In the genomic region with DNA sequence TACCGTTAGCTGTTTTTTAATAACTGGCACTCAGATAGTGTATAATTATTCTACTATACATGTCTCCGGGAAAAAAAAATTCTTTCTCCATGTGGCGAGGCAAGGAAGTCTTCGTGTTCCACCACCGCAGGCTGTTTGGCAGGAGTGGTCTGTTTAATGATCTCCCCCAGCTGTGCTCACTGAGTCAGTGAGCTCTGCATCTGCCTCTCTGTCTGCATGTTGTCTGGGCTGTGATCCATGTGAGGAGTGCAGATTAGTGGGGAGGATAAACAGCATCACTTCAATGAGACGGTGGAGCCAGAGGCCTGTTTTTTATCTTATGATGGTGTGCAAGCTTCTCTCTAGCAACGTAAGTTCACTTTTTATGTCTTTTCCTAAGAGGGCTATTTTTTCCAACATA, we compare ENCODE assay signal across 9 cellular contexts.
DNase-seq lines count a peak whose midpoint lies in the region; ATAC-seq and TF ChIP-seq lines count a peak whose summit lies in the region.
"Had no signal": no experiment of that assay in that cellular context is flagged by ENCODE, and none has a peak within 500 bp of the region (broad histone marks: within the 10 kb centered on the region; RNA-seq: fewer than 3 reads in every experiment).

No MANE protein-coding gene starts in this region.

- no CpG with 5 or more reads among the region's 7 CpGs for WGBS in IMR-90 (ENCODE audit: extremely low coverage in 2 of 2, insufficient read length in 1 of 2), 2 experiments
- 81 to 86% methylated on average over 7 of the region's 7 CpGs for WGBS in body of pancreas, 2 donors
- 50 to 85% (median 77%) methylated on average over 7 of the region's 7 CpGs for WGBS in stomach, 5 donors

- 0 out of 2 replicates have a peak, but pooled peaks have one; percentile 4 for TF ChIP-seq CTCF in IMR-90 (conservative IDR thresholded peaks at IDR 0.05; ENCODE audit: low read depth, low read length)
- no peak for TF ChIP-seq CTCF in body of pancreas (IDR thresholded peaks at IDR 0.05)
- no peak for TF ChIP-seq CTCF in stomach (IDR thresholded peaks at IDR 0.05)

- no peak overlapping the region for H3K18ac ChIP-seq in IMR-90 (ENCODE audit: low read depth, low read length)

- POLR2A ChIA-PET in IMR-90 (lab: Charles Lee; ENCODE audit: unreplicated experiment) = no interaction called here

- no peak overlapping the region for H4K8ac ChIP-seq in IMR-90 (ENCODE audit: low read depth in 2 of 2, low read length in 2 of 2)

- ATAC-seq in IMR-90 (ENCODE audit: low read depth) (peak; percentile 87), body of pancreas (peak; percentile 60), HG03432 (IDR thresholded peaks at IDR 0.05; ENCODE audit: unreplicated experiment) (no peak), GM21576 (IDR thresholded peaks at IDR 0.05; ENCODE audit: unreplicated experiment) (no peak)
- ATAC-seq in stimulated activated naive CD8-positive, alpha-beta T cell treated with anti-CD3 and anti-CD28 coated beads, Interleukin-15, amount 100 ng/mL, for 72 hours = no peak

- intact Hi-C loops in IMR-90 (cut with micrococcal nuclease) (loop anchor here (2.0 to 5.0 kb wide), 2 partner anchors 58 to 108 kb away; a partner anchor contains a TSS), body of pancreas (cut with DNase I) (no loop called here), stomach (cut with DNase I; ENCODE audit: low total_unique reads) (no loop called here)

- CTCF ChIA-PET in IMR-90 (lab: Yijun Ruan, JAX) = interaction anchor here (0.5 to 1.7 kb wide), 3 partner anchors 10 to 107 kb away, joined by 3 to 4 read pairs (median 3); a partner anchor contains a TSS

- H3K4me3 ChIP-seq in IMR-90 (ENCODE audit: insufficient read depth, low read depth, low read length) (no peak overlapping the region), body of pancreas (no peak overlapping the region), stomach (no peak overlapping the region)

- no peak overlapping the region; the same call in 1 of the 2 replicates for H2BK120ac ChIP-seq in IMR-90 (ENCODE audit: low read depth, low read length)

- H3K27ac Mint-ChIP-seq in stimulated activated naive CD8-positive, alpha-beta T cell treated with anti-CD3 and anti-CD28 coated beads, Interleukin-15, amount 100 ng/mL, for 72 hours = no peak overlapping the region
- H3K27ac Mint-ChIP-seq: activated CD4-positive, alpha-beta T cell treated with anti-CD3 and anti-CD28 coated beads, Interleukin-2, amount 10 ng/mL, durations not matched to agents 7 days and 5 days had no signal

- no peaks in the 10 kb centered on the region for H3K9me3 ChIP-seq in IMR-90 (ENCODE audit: control insufficient read depth, insufficient read depth, low read length)
- no peaks in the 10 kb centered on the region for H3K9me3 ChIP-seq in body of pancreas
- H3K9me3 ChIP-seq in stomach = no peaks in the 10 kb centered on the region

- no peaks in the 10 kb centered on the region for H3K79me1 ChIP-seq in IMR-90 (ENCODE audit: low read depth in 1 of 2, low read length in 2 of 2)

- no peaks in the 10 kb centered on the region for H4K20me1 ChIP-seq in IMR-90 (ENCODE audit: insufficient read depth, low read length)

- H3K4me1 Mint-ChIP-seq in stimulated activated naive CD8-positive, alpha-beta T cell treated with anti-CD3 and anti-CD28 coated beads, Interleukin-15, amount 100 ng/mL, for 72 hours = no peaks in the 10 kb centered on the region
- H3K4me1 Mint-ChIP-seq: activated CD4-positive, alpha-beta T cell treated with anti-CD3 and anti-CD28 coated beads, Interleukin-2, amount 10 ng/mL, durations not matched to agents 7 days and 5 days had no signal

- no peak overlapping the region for H2BK15ac ChIP-seq in IMR-90 (ENCODE audit: low read depth, low read length)

- H3K36me3 ChIP-seq in IMR-90 (ENCODE audit: control insufficient read depth, insufficient read depth, low read length) (no peaks in the 10 kb centered on the region), body of pancreas (replicated peaks in 1 of 2; ENCODE audit: insufficient read depth in 1 of 2, low read depth in 2 of 2) (no peaks in the 10 kb centered on the region), stomach (peaks cover 0 to 15% (median 10%) of the 10 kb centered on the region in 4 donors)

- in situ Hi-C loops in IMR-90 (cut with MboI; ENCODE audit: low sequenced_read_pairs) = no loop called here

- H3K9me1 ChIP-seq in IMR-90 (ENCODE audit: insufficient read depth, low read length) = peaks cover 2% of the 10 kb centered on the region; the same call in 1 of the 2 replicates

- peak overlapping the region; percentile 31; the same call in 1 of the 2 replicates for H2BK20ac ChIP-seq in IMR-90 (ENCODE audit: low read depth, low read length)

- DNase-seq in IMR-90 (peak; percentile 99), body of pancreas (peak; percentile 22 to 65 (median 28)), iris pigment epithelial cell (ENCODE audit: low read depth) (peak; percentile 99), stomach (peak; percentile 31), HK-2 (ENCODE audit: unreplicated experiment) (no peak)
- DNase-seq in stimulated activated naive CD8-positive, alpha-beta T cell treated with anti-CD3 and anti-CD28 coated beads, Interleukin-15, amount 100 ng/mL, for 72 hours = no peak
- DNase-seq: activated CD4-positive, alpha-beta T cell treated with anti-CD3 and anti-CD28 coated beads, Interleukin-2, amount 10 ng/mL, durations not matched to agents 7 days and 5 days had no signal

- H3K27ac ChIP-seq in IMR-90 (ENCODE audit: insufficient read depth, low read length) (no peak overlapping the region), body of pancreas (no peak overlapping the region), stomach (peak overlapping the region in 3 of 5 donors; percentile 35 to 67 (median 63))

- no peak for TF ChIP-seq POLR2A in IMR-90 (IDR thresholded peaks at IDR 0.05; ENCODE audit: low read depth, low read length)
- no peak for TF ChIP-seq POLR2A in body of pancreas (IDR thresholded peaks at IDR 0.05)
- no peak for TF ChIP-seq POLR2A in stomach (IDR thresholded peaks at IDR 0.05)

- H3K4me1 ChIP-seq in IMR-90 (ENCODE audit: control insufficient read depth, insufficient read depth, low read length) (peaks cover 10% of the 10 kb centered on the region), body of pancreas (no peaks in the 10 kb centered on the region), stomach (peaks cover 3 to 66% (median 34%) of the 10 kb centered on the region in 4 donors)

- no peak overlapping the region for H3K56ac ChIP-seq in IMR-90 (ENCODE audit: extremely low read depth, insufficient read depth, low read length)

- H2AFZ ChIP-seq in IMR-90 (replicated peaks; ENCODE audit: low read length, poor library complexity) = peak overlapping the region; percentile 24

- H3K9me3 Mint-ChIP-seq in stimulated activated naive CD8-positive, alpha-beta T cell treated with anti-CD3 and anti-CD28 coated beads, Interleukin-15, amount 100 ng/mL, for 72 hours = no peaks in the 10 kb centered on the region
- H3K9me3 Mint-ChIP-seq: activated CD4-positive, alpha-beta T cell treated with anti-CD3 and anti-CD28 coated beads, Interleukin-2, amount 10 ng/mL, durations not matched to agents 7 days and 5 days had no signal

- H3K4me2 ChIP-seq in IMR-90 (ENCODE audit: low read depth, low read length) = peak overlapping the region; percentile 12; the same call in 1 of the 2 replicates

- TF ChIP-seq RAD21 in IMR-90 (IDR thresholded peaks at IDR 0.05; ENCODE audit: low read length) = peak; percentile 21; the same call in 1 of the 2 replicates

- no peak overlapping the region for H4K91ac ChIP-seq in IMR-90 (ENCODE audit: insufficient read depth, low read depth, low read length)

- no peak overlapping the region for H3K9ac ChIP-seq in IMR-90 (ENCODE audit: low read depth, low read length)

- dilution Hi-C loops in IMR-90 (cut with HindIII; ENCODE audit: low sequenced_read_pairs, unreplicated experiment) = no loop called here

- H3K27me3 ChIP-seq in IMR-90 (ENCODE audit: control insufficient read depth, insufficient read depth, low read length) (no peaks in the 10 kb centered on the region), body of pancreas (no peaks in the 10 kb centered on the region), stomach (no peaks in the 10 kb centered on the region)

- no peak overlapping the region for H4K5ac ChIP-seq in IMR-90 (ENCODE audit: low read depth, low read length)

- no peak overlapping the region for H3K23ac ChIP-seq in IMR-90 (ENCODE audit: low read depth, low read length)

- H2AK9ac ChIP-seq in IMR-90 (replicated peaks; ENCODE audit: low read depth, low read length, poor library complexity) = no peak overlapping the region

- peak overlapping the region; percentile 59 for H2BK5ac ChIP-seq in IMR-90 (ENCODE audit: low read depth, low read length, poor library complexity, severe bottlenecking)

- no peak overlapping the region for H3K4me3 Mint-ChIP-seq in stimulated activated naive CD8-positive, alpha-beta T cell treated with anti-CD3 and anti-CD28 coated beads, Interleukin-15, amount 100 ng/mL, for 72 hours
- H3K4me3 Mint-ChIP-seq: activated CD4-positive, alpha-beta T cell treated with anti-CD3 and anti-CD28 coated beads, Interleukin-2, amount 10 ng/mL, durations not matched to agents 7 days and 5 days had no signal

- H3K14ac ChIP-seq in IMR-90 (replicated peaks; ENCODE audit: low read depth, low read length) = no peak overlapping the region

- H2AK5ac ChIP-seq in IMR-90 (ENCODE audit: low read depth, low read length) = no peak overlapping the region

- no TSS peak for BruUV-seq in IMR-90 (replicated peaks; lab: Mats Ljungman, UMichigan)

- peak; percentile 18 for TF ChIP-seq EP300 in stomach (IDR thresholded peaks at IDR 0.05)

- no peak overlapping the region for H3K4ac ChIP-seq in IMR-90 (ENCODE audit: low read depth, low read length)

- H3K27me3 Mint-ChIP-seq in stimulated activated naive CD8-positive, alpha-beta T cell treated with anti-CD3 and anti-CD28 coated beads, Interleukin-15, amount 100 ng/mL, for 72 hours = peaks cover 24% of the 10 kb centered on the region

TF ChIP-seq in IMR-90, 13 proteins besides CTCF, POLR2A, EP300 and RAD21:
- TF ChIP-seq SMC3 (IDR thresholded peaks at IDR 0.05; ENCODE audit: low read depth, low read length) (0 out of 2 replicates have a peak, but pooled peaks have one; percentile 17), MAZ (IDR thresholded peaks at IDR 0.05; ENCODE audit: borderline replicate concordance, low read depth, low read length) (peak; percentile 45; the same call in 1 of the 2 replicates), FOS (IDR thresholded peaks at IDR 0.05; ENCODE audit: low read depth, low read length) (peak; percentile 81; the same call in 1 of the 2 replicates), RFX5 (IDR thresholded peaks at IDR 0.05; ENCODE audit: low read depth, low read length) (no peak), RCOR1 (IDR thresholded peaks at IDR 0.05; ENCODE audit: insufficient replicate concordance, low read length) (peak; percentile 37), NFE2L2 (IDR thresholded peaks at IDR 0.05; ENCODE audit: low read depth, low read length) (no peak), BHLHE40 (IDR thresholded peaks at IDR 0.05; ENCODE audit: low read depth, low read length) (peak; percentile 56; the same call in 1 of the 2 replicates), MXI1 (IDR thresholded peaks at IDR 0.05; ENCODE audit: borderline replicate concordance, low read depth, low read length) (peak; percentile 85)

Comparison
In these comparisons a context has a peak if more than half of its experiments do, and no peak if none do; other contexts are left out.
1. ATAC-seq: peak in IMR-90 (single experiment) and body of pancreas (single experiment); none in HG03432 (single experiment), stimulated activated naive CD8-positive, alpha-beta T cell treated with anti-CD3 and anti-CD28 coated beads, Interleukin-15, amount 100 ng/mL, for 72 hours (single experiment) and GM21576 (single experiment).
2. DNase-seq: peak in IMR-90 (single experiment), body of pancreas (4 of 4), iris pigment epithelial cell (single experiment) and stomach (single experiment); none in stimulated activated naive CD8-positive, alpha-beta T cell treated with anti-CD3 and anti-CD28 coated beads, Interleukin-15, amount 100 ng/mL, for 72 hours (0 of 2) and HK-2 (single experiment).
3. H3K27ac ChIP-seq: peak in stomach (3 of 5); none in IMR-90 (single experiment) and body of pancreas (0 of 4).